Comparison of ENCODE assay signal across 11 cellular contexts in genomic region chr2:216857131-216857550, GRCh38. TPM values are rescaled to one million over a fixed set of nuclear protein-coding genes. Genes with fewer than 3 reads are reported as not detected.
A peak's percentile ranks its signal among the peaks of the same experiment; 100 is the strongest.
DNase-seq lines count a peak whose midpoint lies in the region; TF ChIP-seq lines count a peak whose summit lies in the region.
"Had no signal": no experiment of that assay in that cellular context is flagged by ENCODE, and none has a peak within 500 bp of the region (broad histone marks: within the 10 kb centered on the region; RNA-seq: fewer than 3 reads in every experiment).

No MANE protein-coding gene starts in this region.

- 89% methylated on average over 3 of the region's 3 CpGs for WGBS in HUES64

- no peak overlapping the region for H3K9ac ChIP-seq in HUES64 (ENCODE audit: low read depth, low read length)

- H2AFZ ChIP-seq in OCI-LY7 (ENCODE audit: low read length), result no peak overlapping the region

- H3K4me1 ChIP-seq in HUES64 (ENCODE audit: insufficient read depth, low read length) (peaks cover 12% of the 10 kb centered on the region), OCI-LY7 (ENCODE audit: insufficient read depth, low read length, poor library complexity, severe bottlenecking) (no peaks in the 10 kb centered on the region)

- POLR2A ChIA-PET in OCI-LY7 (lab: Charles Lee), result no interaction called here

- H3K27ac ChIP-seq in HUES64 (ENCODE audit: low read depth, low read length) (peak overlapping the region; percentile 30; the same call in 1 of the 2 replicates), OCI-LY7 (ENCODE audit: low read depth, low read length, poor library complexity, severe bottlenecking) (no peak overlapping the region)
- H3K27ac ChIP-seq: skin epidermis had no signal

- in situ Hi-C loops in astrocyte of the spinal cord (cut with HindIII; ENCODE audit: low sequenced_read_pairs), result no loop called here

- H4K20me1 ChIP-seq in OCI-LY7 (ENCODE audit: insufficient read depth, low read length), result no peaks in the 10 kb centered on the region

- H3K36me3 ChIP-seq in HUES64 (ENCODE audit: insufficient read depth, low read length) (no peaks in the 10 kb centered on the region), OCI-LY7 (ENCODE audit: insufficient read depth, low read length) (no peaks in the 10 kb centered on the region)
- H3K36me3 ChIP-seq: gastrocnemius medialis had no signal

- no peaks in the 10 kb centered on the region for H3K79me2 ChIP-seq in OCI-LY7 (ENCODE audit: insufficient read depth, low read depth, low read length)

- no TSS peak for BruUV-seq in OCI-LY7 (replicated peaks; lab: Mats Ljungman, UMichigan)

- no peak for TF ChIP-seq CTCF in astrocyte of the spinal cord (IDR thresholded peaks at IDR 0.05; ENCODE audit: low read depth, low read length)
- TF ChIP-seq CTCF in OCI-LY7 (conservative IDR thresholded peaks at IDR 0.05; ENCODE audit: low read length), result no peak

- CTCF ChIA-PET in OCI-LY7 (lab: Charles Lee; ENCODE audit: unreplicated experiment), result no interaction called here

- H3K9me3 ChIP-seq in HUES64 (ENCODE audit: insufficient read depth, low read depth, low read length), result no peaks in the 10 kb centered on the region
- H3K9me3 ChIP-seq in OCI-LY7 (ENCODE audit: low read length), result no peaks in the 10 kb centered on the region
- H3K9me3 ChIP-seq: gastrocnemius medialis had no signal

- no peaks in the 10 kb centered on the region for H3K27me3 ChIP-seq in HUES64 (ENCODE audit: insufficient read depth, low read length)
- H3K27me3 ChIP-seq: gastrocnemius medialis had no signal

- intact Hi-C loops in OCI-LY7 (cut with micrococcal nuclease; ENCODE audit: unreplicated experiment), result no loop called here

- DNase-seq in COLO829 (ENCODE audit: low spot score), result peak; percentile 39
- peak; percentile 62 for DNase-seq in astrocyte of the spinal cord (ENCODE audit: low read depth, low spot score)
- peak; percentile 14 for DNase-seq in non-pigmented ciliary epithelial cell (ENCODE audit: low read depth)
- DNase-seq in OCI-LY7 (ENCODE audit: low spot score), result no peak
- no peak for DNase-seq in occipital lobe (lab: John Stamatoyannopoulos, UW)
- no peak for DNase-seq in DMS 273 treated with DMSO at 0.1 percent for 48 hours (lab: John Stamatoyannopoulos, UW)
- DNase-seq: central memory CD4-positive, alpha-beta T cell; gastrocnemius medialis had no signal

- H3K4me2 ChIP-seq in OCI-LY7 (ENCODE audit: low read length), result no peak overlapping the region

- H3K4me3 ChIP-seq in HUES64 (ENCODE audit: low read length) (no peak overlapping the region), astrocyte of the spinal cord (ENCODE audit: low read depth, low read length) (no peak overlapping the region), OCI-LY7 (ENCODE audit: low read depth, low read length, poor library complexity, severe bottlenecking) (no peak overlapping the region)
- H3K4me3 ChIP-seq: gastrocnemius medialis, skin epidermis had no signal

- H3K9me2 ChIP-seq in OCI-LY7 (ENCODE audit: insufficient read depth, low read length), result no peaks in the 10 kb centered on the region

RNA-seq across cellular contexts. Expression of gene TNP1, which starts 2.7 kb away (rescaled TPM):
- polyA plus RNA-seq in HUES64 (2013, experiment 1 of 2), result not detected
- not detected for polyA plus RNA-seq in HUES64 (2013, experiment 2 of 2)
- total RNA-seq in OCI-LY7 (2014; rRNA removed; shearing (Covaris generic)), result not detected in 2 replicates
- total RNA-seq in OCI-LY7 (2022) (not detected in 2 replicates), occipital lobe (not detected)
- total RNA-seq: gastrocnemius medialis, Right ventricle myocardium inferior had no signal

Comparison
In these comparisons a context has a peak if more than half of its experiments do, and no peak if none do; other contexts are left out.
1. DNase-seq: peak in COLO829 (single experiment), astrocyte of the spinal cord (single experiment) and non-pigmented ciliary epithelial cell (single experiment); none in OCI-LY7 (single experiment), occipital lobe (single experiment) and DMS 273 treated with DMSO at 0.1 percent for 48 hours (single experiment).